ENCODE assay signal across 21 cellular contexts in genomic region chr3:142502187-142502985, GRCh38. TPM values are rescaled to one million over a fixed set of nuclear protein-coding genes. Genes with fewer than 3 reads are reported as not detected.
DNase-seq lines count a peak whose midpoint lies in the region; ATAC-seq and TF ChIP-seq lines count a peak whose summit lies in the region.
"Had no signal": no experiment of that assay in that cellular context is flagged by ENCODE, and none has a peak within 500 bp of the region (broad histone marks: within the 10 kb centered on the region; RNA-seq: fewer than 3 reads in every experiment).

No MANE protein-coding gene starts in this region.

- H3K9me3 Mint-ChIP-seq in naive thymus-derived CD4-positive, alpha-beta T cell = peaks cover 0 to 5% (median 0%) of the 10 kb centered on the region in 11 donors

- no peak overlapping the region for H3K4me3 Mint-ChIP-seq in naive thymus-derived CD4-positive, alpha-beta T cell

- H3K4me1 Mint-ChIP-seq in naive thymus-derived CD4-positive, alpha-beta T cell = peaks cover 0 to 15% (median 1%) of the 10 kb centered on the region in 7 donors

- CTCF ChIA-PET in naive thymus-derived CD4-positive, alpha-beta T cell (lab: Charles Lee) = no interaction called here

- H3K27me3 ChIP-seq in adrenal gland (no peaks in the 10 kb centered on the region), psoas muscle (ENCODE audit: insufficient read depth in 3 of 3, low read length in 2 of 3) (no peaks in the 10 kb centered on the region), heart left ventricle (no peaks in the 10 kb centered on the region)
- no peaks in the 10 kb centered on the region for H3K27me3 ChIP-seq in naive thymus-derived CD4-positive, alpha-beta T cell (ENCODE audit: control insufficient read depth in 2 of 2, insufficient read depth in 2 of 2, low read length in 2 of 2)
- H3K27me3 ChIP-seq: MG63, SJSA1 had no signal

- TF ChIP-seq POLR2A in adrenal gland (IDR thresholded peaks at IDR 0.05) (no peak), heart left ventricle (IDR thresholded peaks at IDR 0.05) (no peak)

- DNase-seq in D341Med (ENCODE audit: low spot score) (peak; percentile 16), M059J (ENCODE audit: low read depth) (peak; percentile 48), adrenal gland (no peak), psoas muscle (no peak), heart left ventricle (no peak), cerebellum (ENCODE audit: low spot score) (no peak)
- DNase-seq in naive thymus-derived CD4-positive, alpha-beta T cell = no peak
- DNase-seq: ACHN, AML-193, Caco-2, DMS53, HCEC 1CT, MG63, NCI-H1092 treated with DMSO at 0.1 percent for 48 hours, NCI-H1694, NCI-H2107, NCI-H226, NCI-H69, PC-3 had no signal

- no peak for TF ChIP-seq CTCF in adrenal gland (IDR thresholded peaks at IDR 0.05)
- no peak for TF ChIP-seq CTCF in psoas muscle (IDR thresholded peaks at IDR 0.05)
- no peak for TF ChIP-seq CTCF in heart left ventricle (IDR thresholded peaks at IDR 0.05)

- no peaks in the 10 kb centered on the region for H3K27me3 Mint-ChIP-seq in naive thymus-derived CD4-positive, alpha-beta T cell

- H3K4me3 ChIP-seq in adrenal gland (no peak overlapping the region), psoas muscle (no peak overlapping the region), heart left ventricle (no peak overlapping the region)
- no peak overlapping the region for H3K4me3 ChIP-seq in naive thymus-derived CD4-positive, alpha-beta T cell (ENCODE audit: low read length)
- H3K4me3 ChIP-seq: MG63, SJSA1 had no signal

- 89 to 95% (median 92%) methylated on average over 2 of the region's 2 CpGs for WGBS in adrenal gland, 4 donors
- 94 to 97% (median 96%) methylated on average over 2 of the region's 2 CpGs for WGBS in psoas muscle, 3 donors
- 95 to 99% (median 97%) methylated on average over 2 of the region's 2 CpGs for WGBS in heart left ventricle, 4 donors

- no peak overlapping the region for H3K27ac Mint-ChIP-seq in naive thymus-derived CD4-positive, alpha-beta T cell

- ATAC-seq in psoas muscle (no peak), heart left ventricle (no peak)
- no peak for ATAC-seq in naive thymus-derived CD4-positive, alpha-beta T cell
- ATAC-seq: HepG2 had no signal

- peaks cover 23 to 43% of the 10 kb centered on the region in 2 donors for H3K4me1 ChIP-seq in adrenal gland (replicated peaks in 1 of 2)
- peaks cover 12% of the 10 kb centered on the region for H3K4me1 ChIP-seq in psoas muscle
- H3K4me1 ChIP-seq in heart left ventricle = no peaks in the 10 kb centered on the region
- no peaks in the 10 kb centered on the region for H3K4me1 ChIP-seq in naive thymus-derived CD4-positive, alpha-beta T cell (ENCODE audit: control insufficient read depth in 2 of 2, insufficient read depth in 2 of 2, low read length in 2 of 2)
- H3K4me1 ChIP-seq: Caco-2 had no signal

- H3K36me3 Mint-ChIP-seq in naive thymus-derived CD4-positive, alpha-beta T cell = peaks cover 9 to 66% (median 50%) of the 10 kb centered on the region in 5 donors

- intact Hi-C loops in adrenal gland (cut with DNase I) (no loop called here), psoas muscle (cut with DNase I) (no loop called here), heart left ventricle (cut with DNase I) (no loop called here)
- intact Hi-C loops in naive thymus-derived CD4-positive, alpha-beta T cell (cut with micrococcal nuclease) = no loop called here

- H3K9me3 ChIP-seq in adrenal gland (replicated peaks in 1 of 3) (peaks cover 0 to 5% (median 0%) of the 10 kb centered on the region in 3 donors), psoas muscle (no peaks in the 10 kb centered on the region), heart left ventricle (peaks cover 0 to 4% (median 0%) of the 10 kb centered on the region in 12 donors)
- H3K9me3 ChIP-seq in naive thymus-derived CD4-positive, alpha-beta T cell (ENCODE audit: control insufficient read depth in 2 of 3, low read length in 3 of 3) = no peaks in the 10 kb centered on the region
- H3K9me3 ChIP-seq: Caco-2, MG63, SJSA1 had no signal

- H3K36me3 ChIP-seq in adrenal gland (replicated peaks in 1 of 2) = peaks cover 0 to 8% of the 10 kb centered on the region in 2 donors
- peaks cover 0 to 36% of the 10 kb centered on the region in 2 donors for H3K36me3 ChIP-seq in psoas muscle (ENCODE audit: insufficient read depth in 1 of 2, low read depth in 1 of 2)
- H3K36me3 ChIP-seq in heart left ventricle = peaks cover 0 to 90% (median 70%) of the 10 kb centered on the region in 9 donors
- peaks cover under 1 to 26% (median 5%) of the 10 kb centered on the region in 3 experiments for H3K36me3 ChIP-seq in naive thymus-derived CD4-positive, alpha-beta T cell (ENCODE audit: control insufficient read depth in 2 of 3, insufficient read depth in 3 of 3, low read length in 3 of 3)

- POLR2A ChIA-PET in naive thymus-derived CD4-positive, alpha-beta T cell (lab: Charles Lee) = no interaction called here

- peak overlapping the region in 4 of 5 donors; percentile 26 to 77 (median 40) for H3K27ac ChIP-seq in adrenal gland
- peak overlapping the region; percentile 74 for H3K27ac ChIP-seq in psoas muscle
- no peak overlapping the region for H3K27ac ChIP-seq in heart left ventricle
- no peak overlapping the region for H3K27ac ChIP-seq in naive thymus-derived CD4-positive, alpha-beta T cell (ENCODE audit: low read depth, low read length)
- H3K27ac ChIP-seq: SJSA1 had no signal

RNA-seq across cellular contexts. Expression of gene XRN1, which starts 54.5 kb away (rescaled TPM):
- total RNA-seq in M059J (2014; rRNA removed; shearing (Covaris generic)) = 19.0 and 28.3 TPM in 2 replicates
- total RNA-seq in adrenal gland (10 to 100 TPM; 17.6 to 73.6 (median 36.5) TPM), psoas muscle (10 to 100 TPM; 26.7 to 46.1 (median 34.4) TPM), heart left ventricle (10 to 100 TPM; 15.2 to 35.5 (median 27.5) TPM), cerebellum (64.8 TPM)
- polyA plus RNA-seq in adrenal gland (10 to 100 TPM in 2 of 3 donors, 1 to 10 TPM in 1; 6.3 to 14.5 (median 10.1) TPM), psoas muscle (10 to 100 TPM in 1 of 3 donors, 1 to 10 TPM in 2; 3.8 to 17.3 (median 4.6) TPM), heart left ventricle (1 to 10 TPM; 3.8 to 5.3 TPM)
- total RNA-seq in naive thymus-derived CD4-positive, alpha-beta T cell = 100 to 1,000 TPM in 3 of 5 experiments, 10 to 100 TPM in 2; 86.1 to 123 (median 103) TPM
- polyA plus RNA-seq in naive thymus-derived CD4-positive, alpha-beta T cell = 10 to 100 TPM; 40.9 to 84.1 TPM

Comparison
In these comparisons a context has a peak if more than half of its experiments do, and no peak if none do; other contexts are left out.
1. DNase-seq: peak in D341Med (single experiment) and M059J (single experiment); none in adrenal gland (0 of 7), psoas muscle (0 of 2), heart left ventricle (0 of 5), naive thymus-derived CD4-positive, alpha-beta T cell (0 of 9) and cerebellum (single experiment).
2. H3K27ac ChIP-seq: peak in adrenal gland (4 of 5) and psoas muscle (single experiment); none in heart left ventricle (0 of 12) and naive thymus-derived CD4-positive, alpha-beta T cell (single experiment).